In the genomic region with DNA sequence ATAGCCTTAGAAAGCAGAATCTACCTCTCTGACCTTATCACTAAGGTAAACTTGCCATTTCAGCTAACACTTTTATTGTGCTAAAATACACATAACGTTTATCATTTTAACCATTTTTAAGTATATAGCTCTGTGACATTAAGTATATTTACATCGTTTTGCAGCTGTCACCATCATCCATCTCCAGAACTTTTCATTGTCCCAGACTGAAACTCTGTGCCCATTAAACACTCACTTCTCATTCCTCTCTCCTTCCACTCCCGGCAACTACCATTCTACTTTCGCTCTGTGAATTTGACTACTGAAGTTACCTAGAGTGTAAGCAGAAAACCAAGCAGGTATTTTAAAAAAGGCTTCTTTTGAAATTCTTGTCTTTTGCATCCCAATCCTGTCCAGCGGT, we compare ENCODE assay signal across 8 cellular contexts. TPM values are rescaled to one million over a fixed set of nuclear protein-coding genes. Genes with fewer than 3 reads are reported as not detected.
DNase-seq lines count a peak whose midpoint lies in the region; ATAC-seq and TF ChIP-seq lines count a peak whose summit lies in the region.

No MANE protein-coding gene starts in this region.

- no peak for TF ChIP-seq CTCF in DND-41 (IDR thresholded peaks at IDR 0.05; ENCODE audit: borderline replicate concordance, extremely low read depth, low read length, poor library complexity, severe bottlenecking)
- TF ChIP-seq CTCF in NB4 (IDR thresholded peaks at IDR 0.05; ENCODE audit: low read depth, low read length): no peak
- no peak for TF ChIP-seq CTCF in osteoblast (IDR thresholded peaks at IDR 0.05; ENCODE audit: extremely low read depth, low read depth, low read length)
- no peak for TF ChIP-seq CTCF in transverse colon (IDR thresholded peaks at IDR 0.05)

- H3K9ac ChIP-seq in DND-41 (ENCODE audit: low read depth, low read length): peak overlapping the region; percentile 93

- peaks cover 61% of the 10 kb centered on the region for H3K79me2 ChIP-seq in DND-41 (ENCODE audit: insufficient read depth, low read length)
- H3K79me2 ChIP-seq in osteoblast (ENCODE audit: insufficient read depth, low read length): peaks cover 60% of the 10 kb centered on the region

- peak overlapping the region; percentile 76 for H3K4me2 ChIP-seq in DND-41 (ENCODE audit: insufficient read depth, low read length)
- H3K4me2 ChIP-seq in osteoblast (ENCODE audit: insufficient read depth, low read length): peak overlapping the region; percentile 82

- H3K27ac ChIP-seq in DND-41 (ENCODE audit: low read length): no peak overlapping the region
- no peak overlapping the region for H3K27ac ChIP-seq in ectodermal cell (ENCODE audit: insufficient read depth, low read depth, low read length, poor library complexity, severe bottlenecking)
- H3K27ac ChIP-seq in osteoblast (ENCODE audit: low read depth, low read length): peak overlapping the region; percentile 98
- peak overlapping the region in 1 of 4 donors; percentile 99 for H3K27ac ChIP-seq in transverse colon

- H4K20me1 ChIP-seq in DND-41 (ENCODE audit: insufficient read depth, low read length) (peaks cover 8% of the 10 kb centered on the region; the same call in 1 of the 2 replicates), osteoblast (ENCODE audit: insufficient read depth, low read length) (peaks cover 4% of the 10 kb centered on the region)

- no peak for TF ChIP-seq EP300 in transverse colon (IDR thresholded peaks at IDR 0.05; ENCODE audit: low read depth)

- H3K4me3 ChIP-seq in DND-41 (ENCODE audit: low read depth in 1 of 2, low read length in 2 of 2) (peak overlapping the region; percentile 56 to 69; a peak in 3 of 4 replicates), NB4 (ENCODE audit: low read depth, low read length) (peak overlapping the region; percentile 77), ectodermal cell (ENCODE audit: insufficient read depth, low read depth, low read length) (peak overlapping the region; percentile 77), osteoblast (ENCODE audit: insufficient read depth, low read length) (peak overlapping the region; percentile 82), transverse colon (peak overlapping the region in 1 of 4 donors; percentile 72)

- intact Hi-C loops in transverse colon (cut with DNase I; ENCODE audit: low total_unique reads): no loop called here

- H3K36me3 ChIP-seq in DND-41 (ENCODE audit: insufficient read depth, low read length) (peaks cover 18% of the 10 kb centered on the region), ectodermal cell (ENCODE audit: control insufficient read depth, insufficient read depth, low read length) (peaks cover 5% of the 10 kb centered on the region), osteoblast (ENCODE audit: insufficient read depth, low read length) (peaks cover 8% of the 10 kb centered on the region), transverse colon (peaks cover 0 to 7% (median 0%) of the 10 kb centered on the region in 4 donors)

- H3K4me1 ChIP-seq in DND-41 (ENCODE audit: insufficient read depth, low read length): peaks cover 38% of the 10 kb centered on the region
- peaks cover 7% of the 10 kb centered on the region for H3K4me1 ChIP-seq in ectodermal cell (ENCODE audit: control insufficient read depth, insufficient read depth, low read length)
- peaks cover 19% of the 10 kb centered on the region for H3K4me1 ChIP-seq in osteoblast (ENCODE audit: insufficient read depth, low read length)
- H3K4me1 ChIP-seq in transverse colon: peaks cover 0 to 25% (median 19%) of the 10 kb centered on the region in 4 donors

- TF ChIP-seq POLR2A in NB4 (IDR thresholded peaks at IDR 0.05; ENCODE audit: extremely low read depth, insufficient read length): no peak
- TF ChIP-seq POLR2A in transverse colon (IDR thresholded peaks at IDR 0.05): no peak

- H2AFZ ChIP-seq in DND-41 (ENCODE audit: low read depth, low read length): no peak overlapping the region
- no peak overlapping the region for H2AFZ ChIP-seq in osteoblast (ENCODE audit: low read length)

- H3K27me3 ChIP-seq in DND-41 (ENCODE audit: insufficient read depth, low read length, poor library complexity) (no peaks in the 10 kb centered on the region), ectodermal cell (ENCODE audit: control insufficient read depth, insufficient read depth, low read length, poor library complexity, severe bottlenecking) (no peaks in the 10 kb centered on the region), osteoblast (ENCODE audit: insufficient read depth, low read length) (no peaks in the 10 kb centered on the region), transverse colon (no peaks in the 10 kb centered on the region)

- in situ Hi-C loops in transverse colon (cut with MboI; ENCODE audit: low pct_ligation_motif_present in 1 of 4, low pct_unique_long_range_greater_than_20kb in 1 of 4, low sequenced_read_pairs in 3 of 4): no loop called here

- ATAC-seq in DND-41 (ENCODE audit: insufficient read depth, low read depth): no peak
- ATAC-seq in HG03520 (IDR thresholded peaks at IDR 0.05; ENCODE audit: unreplicated experiment): no peak

- 92 to 93% methylated on average over 5 of the region's 5 CpGs for WGBS in ectodermal cell, 2 experiments
- WGBS in transverse colon (ENCODE audit: low coverage in 1 of 2), 2 donors: 43 to 63% methylated on average over 5 of the region's 5 CpGs

- DNase-seq in DND-41 (no peak), NB4 (ENCODE audit: low read depth) (no peak), osteoblast (ENCODE audit: insufficient read length, low spot score, missing footprints) (no peak), nucleus accumbens (lab: John Stamatoyannopoulos, UW) (no peak), mucosa of gallbladder (ENCODE audit: low spot score) (no peak), transverse colon (no peak)

- no peaks in the 10 kb centered on the region for H3K9me3 ChIP-seq in DND-41 (ENCODE audit: insufficient read depth, low read length, severe bottlenecking)
- H3K9me3 ChIP-seq in ectodermal cell (ENCODE audit: control insufficient read depth, low read length): no peaks in the 10 kb centered on the region
- H3K9me3 ChIP-seq in osteoblast (ENCODE audit: low read depth, low read length): no peaks in the 10 kb centered on the region
- H3K9me3 ChIP-seq in transverse colon: no peaks in the 10 kb centered on the region

RNA-seq across cellular contexts. Expression of a gene that starts 1.3 kb away (rescaled TPM):
- polyA plus RNA-seq in ectodermal cell (2013, experiment 1 of 4): 78.8 TPM
- 74.7 TPM for polyA plus RNA-seq in ectodermal cell (2013, experiment 2 of 4)
- polyA plus RNA-seq in ectodermal cell (2013, experiment 3 of 4): 62.5 TPM
- 64.2 TPM for polyA plus RNA-seq in ectodermal cell (2013, experiment 4 of 4)
- total RNA-seq in osteoblast (47.0 and 47.1 TPM in 2 replicates), mucosa of gallbladder (30.9 TPM), transverse colon (10 to 100 TPM in 3 of 4 donors, 1 to 10 TPM in 1; 8.2 to 42.0 (median 23.2) TPM)

RNA-seq across cellular contexts. Expression of a gene that starts 53.6 kb away (rescaled TPM):
- polyA plus RNA-seq in ectodermal cell (2013, experiment 1 of 4): 67.9 TPM
- polyA plus RNA-seq in ectodermal cell (2013, experiment 2 of 4): 69.6 TPM
- polyA plus RNA-seq in ectodermal cell (2013, experiment 3 of 4): 47.2 TPM
- polyA plus RNA-seq in ectodermal cell (2013, experiment 4 of 4): 49.6 TPM
- total RNA-seq in osteoblast (56.3 and 61.9 TPM in 2 replicates), mucosa of gallbladder (28.2 TPM), transverse colon (10 to 100 TPM in 3 of 4 donors, 1 to 10 TPM in 1; 8.8 to 29.5 (median 17.0) TPM)
